In genomic region chr15:58447244-58448010, GRCh38 we compare ENCODE assay signal across 1 cellular context.
TF ChIP-seq lines count a peak whose summit lies in the region.

No MANE protein-coding gene starts in this region.

TF ChIP-seq in liver, 16 proteins besides CTCF, POLR2A, EP300 and RAD21 (continued from another document):
- TF ChIP-seq REST (IDR thresholded peaks at IDR 0.05) (no peak), RXRA (IDR thresholded peaks at IDR 0.05) (peak in 1 of 2 donors; percentile 9), JUND (IDR thresholded peaks at IDR 0.05) (no peak), EGR1 (IDR thresholded peaks at IDR 0.05; ENCODE audit: low read depth in 2 of 2) (no peak)
